Comparison of ENCODE assay signal across 24 cellular contexts in genomic region chr19:14615628-14616027, GRCh38. TPM values are rescaled to one million over a fixed set of nuclear protein-coding genes. Genes with fewer than 3 reads are reported as not detected.
DNase-seq lines count a peak whose midpoint lies in the region; ATAC-seq lines count a peak whose summit lies in the region.
"Had no signal": no experiment of that assay in that cellular context is flagged by ENCODE, and none has a peak within 500 bp of the region (broad histone marks: within the 10 kb centered on the region; RNA-seq: fewer than 3 reads in every experiment).

No MANE protein-coding gene starts in this region.

- peaks cover 0 to 21% (median 0%) of the 10 kb centered on the region in 11 experiments; a peak in 5 of 22 replicates for H3K36me3 ChIP-seq in BLaER1 treated with 17β-estradiol and CSF1 and Interleukin-3, amounts not matched to agents 10 nM and 100 nM

- H4K20me1 ChIP-seq in BLaER1 treated with 17β-estradiol and CSF1 and Interleukin-3, amounts not matched to agents 10 nM and 100 nM, result no peaks in the 10 kb centered on the region

- intact Hi-C loops in posterior vena cava (cut with DNase I), result no loop called here

- peaks cover 10% of the 10 kb centered on the region for H3K36me3 Mint-ChIP-seq in IgD-negative memory B cell

- H3K4me3 Mint-ChIP-seq in IgD-negative memory B cell, result no peak overlapping the region
- H3K4me3 Mint-ChIP-seq: CD4-positive, alpha-beta memory T cell had no signal

- DNase-seq in SKM-1 treated with dmso at 0.1 percent for 144 hours (lab: John Stamatoyannopoulos, UW; ENCODE audit: unreplicated experiment), result peak; percentile 44
- peak; percentile 13 for DNase-seq in posterior vena cava (ENCODE audit: low spot score)
- DNase-seq in hepatic stellate cell (ENCODE audit: low spot score), result no peak
- DNase-seq in hypothalamus (lab: John Stamatoyannopoulos, UW), result no peak
- DNase-seq: Caco-2; CD4-positive, alpha-beta memory T cell; DMS 273 treated with DMSO at 0.1 percent for 48 hours; DMS79 treated with DMSO at 0.1 percent for 48 hours; Karpas-422; NCI-H1092 treated with DMSO at 0.1 percent for 48 hours; NCI-H146; NCI-H2081; NCI-H2171 treated with DMSO at 0.1 percent for 48 hours; NCI-H446; NCI-H526; SIG-M5; SK-N-SH had no signal

- H3K9me3 Mint-ChIP-seq in IgD-negative memory B cell, result peaks cover 0 to 9% (median 1%) of the 10 kb centered on the region in 3 donors

- H3K4me1 ChIP-seq in BLaER1 treated with 17β-estradiol and CSF1 and Interleukin-3, amounts not matched to agents 10 nM and 100 nM, result peaks cover 35 to 68% (median 64%) of the 10 kb centered on the region in 10 experiments
- H3K4me1 ChIP-seq: Caco-2 had no signal

- H3K27me3 ChIP-seq in BLaER1 treated with 17β-estradiol and CSF1 and Interleukin-3, amounts not matched to agents 10 nM and 100 nM, result no peaks in the 10 kb centered on the region

- H3K9me3 ChIP-seq in BLaER1 treated with 17β-estradiol and CSF1 and Interleukin-3, amounts not matched to agents 10 nM and 100 nM (replicated peaks in 1 of 11), result peaks cover 16 to 34% (median 21%) of the 10 kb centered on the region in 11 experiments

- ATAC-seq in GM18858 (IDR thresholded peaks at IDR 0.05; ENCODE audit: unreplicated experiment), result no peak
- ATAC-seq: Panc1 had no signal

- peaks cover 14 to 20% (median 16%) of the 10 kb centered on the region in 3 donors for H3K4me1 Mint-ChIP-seq in IgD-negative memory B cell
- H3K4me1 Mint-ChIP-seq: CD4-positive, alpha-beta memory T cell had no signal

- peak overlapping the region in 2 of 11 experiments; percentile 73 to 76; a peak in 4 of 22 replicates for H3K9ac ChIP-seq in BLaER1 treated with 17β-estradiol and CSF1 and Interleukin-3, amounts not matched to agents 10 nM and 100 nM
- H3K9ac ChIP-seq: SK-N-SH had no signal

- peak overlapping the region in 2 of 3 donors; percentile 15 to 71 for H3K27ac Mint-ChIP-seq in IgD-negative memory B cell

- H3K27me3 Mint-ChIP-seq in IgD-negative memory B cell, result no peaks in the 10 kb centered on the region

- H3K4me3 ChIP-seq in BLaER1 treated with 17β-estradiol and CSF1 and Interleukin-3, amounts not matched to agents 10 nM and 100 nM, result no peak overlapping the region

- H3K4me2 ChIP-seq in BLaER1 treated with 17β-estradiol and CSF1 and Interleukin-3, amounts not matched to agents 10 nM and 100 nM, result peak overlapping the region in 10 of 11 experiments; percentile 23 to 85 (median 80); a peak in 16 of 22 replicates
- H3K4me2 ChIP-seq: SK-N-SH had no signal

- peak overlapping the region in 9 of 11 experiments; percentile 83 to 93 (median 87); a peak in 16 of 22 replicates for H3K27ac ChIP-seq in BLaER1 treated with 17β-estradiol and CSF1 and Interleukin-3, amounts not matched to agents 10 nM and 100 nM

RNA-seq across cellular contexts. Expression of gene CLEC17A, which starts 32.7 kb away (rescaled TPM):
- polyA plus RNA-seq in IgD-negative memory B cell, result 27.0 TPM
- total RNA-seq in posterior vena cava, result under 1 TPM in 1 of 2 donors, not detected in 1; 0.42 TPM
- total RNA-seq: A673; Caco-2; CD4-positive, alpha-beta memory T cell; M059J had no signal
- polyA plus RNA-seq: BJ, SK-N-SH had no signal

RNA-seq across cellular contexts. Expression of gene NDUFB7, which starts 43.8 kb away (rescaled TPM):
- 224 TPM for polyA plus RNA-seq in IgD-negative memory B cell
- total RNA-seq in posterior vena cava, result 100 to 1,000 TPM; 157 to 177 TPM

RNA-seq across cellular contexts. Expression of gene ADGRE3, which starts 59.0 kb away (rescaled TPM):
- polyA plus RNA-seq in IgD-negative memory B cell, result not detected
- total RNA-seq in posterior vena cava, result under 1 TPM in 1 of 2 donors, not detected in 1; 0.23 TPM
- total RNA-seq: A673; Caco-2; CD4-positive, alpha-beta memory T cell; M059J had no signal
- polyA plus RNA-seq: BJ; CD4-positive, alpha-beta memory T cell; SK-N-SH had no signal

Comparison
In these comparisons a context has a peak if more than half of its experiments do, and no peak if none do; other contexts are left out.
1. DNase-seq: peak in SKM-1 treated with dmso at 0.1 percent for 144 hours (single experiment) and posterior vena cava (single experiment); none in hepatic stellate cell (single experiment) and hypothalamus (0 of 51).